Comparison of ENCODE assay signal across 10 cellular contexts in genomic region chr6:100475554-100476325, GRCh38. TPM values are rescaled to one million over a fixed set of nuclear protein-coding genes. Genes with fewer than 3 reads are reported as not detected.
A peak's percentile ranks its signal among the peaks of the same experiment; 100 is the strongest.
DNase-seq lines count a peak whose midpoint lies in the region; ATAC-seq lines count a peak whose summit lies in the region.
"Had no signal": no experiment of that assay in that cellular context is flagged by ENCODE, and none has a peak within 500 bp of the region (broad histone marks: within the 10 kb centered on the region; RNA-seq: fewer than 3 reads in every experiment).

No MANE protein-coding gene starts in this region.

- ATAC-seq in GM19372 (IDR thresholded peaks at IDR 0.05; ENCODE audit: low read depth, unreplicated experiment) (peak; percentile 52), HG02840 (IDR thresholded peaks at IDR 0.05; ENCODE audit: low FRiP score, unreplicated experiment) (peak; percentile 61)
- ATAC-seq: T-helper 17 cell had no signal

- DNase-seq in Daoy (ENCODE audit: low read depth) = peak; percentile 71
- peak; percentile 57 for DNase-seq in HT1080 (ENCODE audit: low read depth)
- no peak for DNase-seq in NCI-H524 treated with DMSO at 0.1 percent for 48 hours (lab: John Stamatoyannopoulos, UW)
- no peak for DNase-seq in cerebellar nuclear complex (lab: John Stamatoyannopoulos, UW)
- DNase-seq in glomerular visceral epithelial cell (ENCODE audit: extremely low spot score) = no peak
- no peak for DNase-seq in NAMALWA (ENCODE audit: low spot score)
- DNase-seq: NCI-H2029 treated with DMSO at 0.1 percent for 48 hours, T-helper 17 cell had no signal

RNA-seq across cellular contexts. Expression of gene SIM1, which starts 11.0 kb away (rescaled TPM):
- 0.51 and 0.77 TPM in 2 replicates for total RNA-seq in Daoy (2014; rRNA removed; shearing (Covaris generic))
- not detected in 2 replicates for total RNA-seq in HT1080 (2014; rRNA removed; shearing (Covaris generic))
- polyA plus RNA-seq in HT1080 (2015; cell fraction: cytosol; rRNA removed) = not detected in 2 replicates
- polyA plus RNA-seq in HT1080 (2015; cell fraction: nucleus; rRNA removed) = not detected in 2 replicates
- total RNA-seq: T-helper 17 cell had no signal

Comparison
In these comparisons a context has a peak if more than half of its experiments do, and no peak if none do; other contexts are left out.
1. DNase-seq: peak in Daoy (single experiment) and HT1080 (single experiment); none in NCI-H524 treated with DMSO at 0.1 percent for 48 hours (single experiment), cerebellar nuclear complex (0 of 2), glomerular visceral epithelial cell (single experiment) and NAMALWA (single experiment).